19 cellular contexts compared by ENCODE assay signal in the genomic region with DNA sequence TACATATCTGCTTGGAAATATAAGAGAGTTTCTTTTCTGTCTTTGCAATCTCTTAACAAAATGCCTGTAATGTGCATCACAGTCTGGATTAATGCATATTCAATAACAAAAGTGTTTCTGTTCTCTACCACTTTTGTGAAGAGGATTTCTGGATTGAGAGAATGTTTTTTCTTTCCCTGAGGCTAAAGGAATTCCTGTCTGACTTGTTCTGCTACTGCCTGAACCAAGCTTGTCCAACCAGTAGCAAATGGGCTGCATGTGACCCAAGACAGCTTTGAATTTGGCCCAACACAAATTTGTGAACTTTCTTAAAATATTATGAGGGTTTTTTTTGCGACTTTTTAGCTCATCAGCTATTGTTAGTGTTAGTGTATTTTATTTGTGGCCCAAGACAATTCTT.
"Had no signal": no experiment of that assay in that cellular context is flagged by ENCODE, and none has a peak within 500 bp of the region (broad histone marks: within the 10 kb centered on the region; RNA-seq: fewer than 3 reads in every experiment).

No MANE protein-coding gene starts in this region.

- H3K36me3 ChIP-seq: brain microvascular endothelial cell, neural progenitor cell, sigmoid colon, spleen had no signal

- H3K4me3 Mint-ChIP-seq: activated CD4-positive, alpha-beta memory T cell treated with anti-CD3 and anti-CD28 coated beads, Interleukin-2, amount 10 ng/mL, durations not matched to agents 7 days and 5 days; activated naive CD8-positive, alpha-beta T cell; neural progenitor cell; stimulated activated naive CD8-positive, alpha-beta T cell treated with anti-CD3 and anti-CD28 coated beads, Interleukin-15, amount 100 ng/mL, for 72 hours; T-helper 17 cell; WTC11 had no signal

- DNase-seq: activated CD4-positive, alpha-beta memory T cell treated with anti-CD3 and anti-CD28 coated beads, Interleukin-2, amount 10 ng/mL, durations not matched to agents 7 days and 5 days; activated CD4-positive, alpha-beta T cell treated with anti-CD3 and anti-CD28 coated beads for 4 hours; activated gamma-delta T cell; activated T-cell treated with anti-CD3 and anti-CD28 coated beads, Interleukin-2, amount 50 U/mL, for 48 hours; amniotic stem cell; brain microvascular endothelial cell; cortex of kidney; effector CD4-positive, alpha-beta T cell; head of caudate nucleus; immature natural killer cell; left cardiac atrium; sigmoid colon; spleen; stimulated activated naive CD8-positive, alpha-beta T cell treated with anti-CD3 and anti-CD28 coated beads, Interleukin-15, amount 100 ng/mL, for 72 hours; T-helper 17 cell had no signal

- H3K9me3 Mint-ChIP-seq: activated CD4-positive, alpha-beta memory T cell treated with anti-CD3 and anti-CD28 coated beads, Interleukin-2, amount 10 ng/mL, durations not matched to agents 7 days and 5 days; neural progenitor cell; stimulated activated naive CD8-positive, alpha-beta T cell treated with anti-CD3 and anti-CD28 coated beads, Interleukin-15, amount 100 ng/mL, for 72 hours; WTC11 had no signal

- ATAC-seq: left cardiac atrium; stimulated activated naive CD8-positive, alpha-beta T cell treated with anti-CD3 and anti-CD28 coated beads, Interleukin-15, amount 100 ng/mL, for 72 hours; T-helper 17 cell; WTC11 had no signal

- H3K4me3 ChIP-seq: lung, neural progenitor cell, sigmoid colon, spleen had no signal

- H3K9me3 ChIP-seq: sigmoid colon, spleen had no signal

- H3K27me3 ChIP-seq: brain microvascular endothelial cell, neural progenitor cell, sigmoid colon, spleen had no signal

- H3K27ac ChIP-seq: brain microvascular endothelial cell, neural progenitor cell, sigmoid colon, spleen had no signal

- H3K36me3 Mint-ChIP-seq: activated naive CD8-positive, alpha-beta T cell; immature natural killer cell; neural progenitor cell; WTC11 had no signal

- H3K4me1 ChIP-seq: neural progenitor cell, sigmoid colon, spleen had no signal

- H3K4me1 Mint-ChIP-seq: activated CD4-positive, alpha-beta memory T cell treated with anti-CD3 and anti-CD28 coated beads, Interleukin-2, amount 10 ng/mL, durations not matched to agents 7 days and 5 days; immature natural killer cell; neural progenitor cell; stimulated activated naive CD8-positive, alpha-beta T cell treated with anti-CD3 and anti-CD28 coated beads, Interleukin-15, amount 100 ng/mL, for 72 hours; T-helper 17 cell had no signal

- H3K27me3 Mint-ChIP-seq: activated CD4-positive, alpha-beta memory T cell treated with anti-CD3 and anti-CD28 coated beads, Interleukin-2, amount 10 ng/mL, durations not matched to agents 7 days and 5 days; activated naive CD8-positive, alpha-beta T cell; stimulated activated naive CD8-positive, alpha-beta T cell treated with anti-CD3 and anti-CD28 coated beads, Interleukin-15, amount 100 ng/mL, for 72 hours; T-helper 17 cell had no signal

- H3K27ac Mint-ChIP-seq: activated CD4-positive, alpha-beta memory T cell treated with anti-CD3 and anti-CD28 coated beads, Interleukin-2, amount 10 ng/mL, durations not matched to agents 7 days and 5 days; activated naive CD8-positive, alpha-beta T cell; immature natural killer cell; neural progenitor cell; stimulated activated naive CD8-positive, alpha-beta T cell treated with anti-CD3 and anti-CD28 coated beads, Interleukin-15, amount 100 ng/mL, for 72 hours; T-helper 17 cell; WTC11 had no signal
